In the genomic region with DNA sequence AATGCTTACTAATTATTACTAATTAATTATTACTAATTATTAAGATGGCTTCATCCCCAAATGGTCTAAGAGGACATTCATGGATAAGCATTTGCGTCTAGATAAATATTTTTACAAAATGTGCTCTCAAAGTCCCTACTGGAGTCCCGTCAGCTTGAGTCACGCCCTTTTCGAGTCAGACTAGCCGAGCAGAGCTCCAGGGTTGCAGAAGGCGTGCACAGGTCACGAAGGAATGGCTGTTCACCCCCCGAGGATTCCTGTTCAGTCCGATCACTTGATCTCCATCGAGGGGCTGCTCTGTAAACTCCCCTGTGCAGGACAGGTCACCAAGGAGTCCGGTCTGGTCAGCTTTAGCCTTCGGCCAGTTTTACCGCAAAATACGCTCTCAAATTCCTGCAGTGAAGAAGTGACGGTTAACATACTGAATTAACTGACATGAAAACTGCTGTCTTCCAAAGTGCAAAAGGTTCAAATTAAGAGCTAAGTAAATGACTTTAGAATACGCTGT, we compare ENCODE assay signal across 34 cellular contexts. TPM values are rescaled to one million over a fixed set of nuclear protein-coding genes. Genes with fewer than 3 reads are reported as not detected.
"Had no signal": no experiment of that assay in that cellular context is flagged by ENCODE, and none has a peak within 500 bp of the region (broad histone marks: within the 10 kb centered on the region; RNA-seq: fewer than 3 reads in every experiment).

No MANE protein-coding gene starts in this region.

- H3K36me3 Mint-ChIP-seq: activated CD4-positive, alpha-beta memory T cell treated with anti-CD3 and anti-CD28 coated beads for 36 hours had no signal

- H3K4me1 Mint-ChIP-seq: activated CD4-positive, alpha-beta T cell treated with anti-CD3 and anti-CD28 coated beads, Interleukin-2, amount 10 ng/mL, durations not matched to agents 24 days and 14 days; activated T-helper 17 cell treated with anti-CD3 and anti-CD28 coated beads, Interleukin-2, amount 50 U/mL, for 72 hours had no signal

- H3K27me3 ChIP-seq: adrenal gland, body of pancreas, brain microvascular endothelial cell, breast epithelium had no signal

- H3K4me3 Mint-ChIP-seq: activated B cell treated with CpG ODN at 0.5 μM for 24 hours; activated CD4-positive, alpha-beta memory T cell treated with anti-CD3 and anti-CD28 coated beads for 36 hours; activated CD4-positive, alpha-beta T cell treated with anti-CD3 and anti-CD28 coated beads, Interleukin-2, amount 10 ng/mL, durations not matched to agents 24 days and 14 days; activated CD8-positive, alpha-beta T cell treated with anti-CD3 and anti-CD28 coated beads for 36 hours; activated naive CD4-positive, alpha-beta T cell treated with anti-CD3 and anti-CD28 coated beads for 36 hours; activated naive CD8-positive, alpha-beta T cell treated with anti-CD3 and anti-CD28 coated beads for 36 hours; activated T-cell treated with anti-CD3 and anti-CD28 coated beads, Interleukin-2, amount 50 U/mL, for 4 hours; activated T-cell treated with anti-CD3 and anti-CD28 coated beads, Interleukin-2, amount 50 U/mL, for 72 hours; activated T-helper 1 cell treated with anti-CD3 and anti-CD28 coated beads, Interleukin-12 subunit alpha, Interleukin-12 subunit beta, Interleukin-2, Interleukin-4 antibody, amounts not matched to agents 30 ng/mL and 10 ng/mL and 1 ng/mL, durations not matched to agents 14 hours and 24 hours and 36 hours; activated T-helper 17 cell treated with anti-CD3 and anti-CD28 coated beads, Interleukin-2, amount 50 U/mL, for 72 hours; T-helper 1 cell treated with Interleukin-12 subunit alpha and Interleukin-12 subunit beta and Interleukin-4 antibody, amounts not matched to agents 30 μg/mL and 1 μg/mL, for 36 hours; T-helper 2 cell treated with Interferon-gamma antibody and Interleukin-4, amounts not matched to agents 5 μg/mL and 100 μg/mL, for 36 hours had no signal

- H3K9me3 Mint-ChIP-seq: activated B cell treated with CpG ODN at 0.5 μM for 24 hours; activated CD4-positive, alpha-beta memory T cell treated with anti-CD3 and anti-CD28 coated beads for 36 hours; activated CD4-positive, alpha-beta T cell treated with anti-CD3 and anti-CD28 coated beads, Interleukin-2, amount 10 ng/mL, durations not matched to agents 24 days and 14 days; activated CD8-positive, alpha-beta T cell treated with anti-CD3 and anti-CD28 coated beads for 36 hours; activated naive CD4-positive, alpha-beta T cell treated with anti-CD3 and anti-CD28 coated beads for 36 hours; activated naive CD4-positive, alpha-beta T cell treated with anti-CD3 and anti-CD28 coated beads, Interleukin-2, amount 50 U/mL, for 72 hours; activated naive CD8-positive, alpha-beta T cell treated with anti-CD3 and anti-CD28 coated beads for 36 hours; activated T-cell treated with anti-CD3 and anti-CD28 coated beads, Interleukin-2, amount 50 U/mL, for 4 hours; activated T-cell treated with anti-CD3 and anti-CD28 coated beads, Interleukin-2, amount 50 U/mL, for 72 hours; activated T-helper 1 cell treated with anti-CD3 and anti-CD28 coated beads, Interleukin-12 subunit alpha, Interleukin-12 subunit beta, Interleukin-2, Interleukin-4 antibody, amounts not matched to agents 30 ng/mL and 10 ng/mL and 1 ng/mL, durations not matched to agents 14 hours and 24 hours and 36 hours; activated T-helper 17 cell treated with anti-CD3 and anti-CD28 coated beads, Interleukin-2, amount 50 U/mL, for 72 hours; T-helper 1 cell treated with Interleukin-12 subunit alpha and Interleukin-12 subunit beta and Interleukin-4 antibody, amounts not matched to agents 30 μg/mL and 1 μg/mL, for 36 hours; T-helper 2 cell treated with Interferon-gamma antibody and Interleukin-4, amounts not matched to agents 5 μg/mL and 100 μg/mL, for 36 hours had no signal

- H3K4me3 ChIP-seq: adrenal gland, body of pancreas, breast epithelium had no signal

- H3K27ac Mint-ChIP-seq: activated B cell treated with CpG ODN at 0.5 μM for 24 hours; activated CD4-positive, alpha-beta memory T cell treated with anti-CD3 and anti-CD28 coated beads for 36 hours; activated CD4-positive, alpha-beta T cell treated with anti-CD3 and anti-CD28 coated beads, Interleukin-2, amount 10 ng/mL, durations not matched to agents 24 days and 14 days; activated CD8-positive, alpha-beta T cell treated with anti-CD3 and anti-CD28 coated beads for 36 hours; activated naive CD4-positive, alpha-beta T cell treated with anti-CD3 and anti-CD28 coated beads for 36 hours; activated naive CD4-positive, alpha-beta T cell treated with anti-CD3 and anti-CD28 coated beads, Interleukin-2, amount 50 U/mL, for 72 hours; activated naive CD8-positive, alpha-beta T cell treated with anti-CD3 and anti-CD28 coated beads for 36 hours; activated T-cell treated with anti-CD3 and anti-CD28 coated beads, Interleukin-2, amount 50 U/mL, for 72 hours; activated T-helper 1 cell treated with anti-CD3 and anti-CD28 coated beads, Interleukin-12 subunit alpha, Interleukin-12 subunit beta, Interleukin-2, Interleukin-4 antibody, amounts not matched to agents 30 ng/mL and 10 ng/mL and 1 ng/mL, durations not matched to agents 14 hours and 24 hours and 36 hours; activated T-helper 17 cell treated with anti-CD3 and anti-CD28 coated beads, Interleukin-2, amount 50 U/mL, for 72 hours; T-helper 1 cell treated with Interleukin-12 subunit alpha and Interleukin-12 subunit beta and Interleukin-4 antibody, amounts not matched to agents 30 μg/mL and 1 μg/mL, for 36 hours; T-helper 2 cell treated with Interferon-gamma antibody and Interleukin-4, amounts not matched to agents 5 μg/mL and 100 μg/mL, for 36 hours had no signal

- H3K4me1 ChIP-seq: adrenal gland, body of pancreas, breast epithelium had no signal

- H3K27ac ChIP-seq: adrenal gland, body of pancreas, brain microvascular endothelial cell, breast epithelium had no signal

- DNase-seq: activated B cell treated with CpG ODN at 0.5 μM for 24 hours; activated CD4-positive, alpha-beta memory T cell treated with anti-CD3 and anti-CD28 coated beads for 36 hours; activated CD4-positive, alpha-beta T cell treated with anti-CD3 and anti-CD28 coated beads for 4 hours; activated CD4-positive, alpha-beta T cell treated with anti-CD3 and anti-CD28 coated beads, Interleukin-2, amount 10 ng/mL, durations not matched to agents 24 days and 14 days; activated CD4-positive, alpha-beta T cell treated with anti-CD3 and anti-CD28 coated beads, Interleukin-2, amount 50 U/mL, for 1 hour; activated CD4-positive, alpha-beta T cell treated with anti-CD3 and anti-CD28 coated beads, Interleukin-2, amount 50 U/mL, for 4 hours; activated CD4-positive, CD25-positive, alpha-beta regulatory T cell treated with anti-CD3 and anti-CD28 coated beads, Interleukin-2, amount 50 U/mL, for 72 hours; activated CD8-positive, alpha-beta memory T cell treated with anti-CD3 and anti-CD28 coated beads, Interleukin-2, amount 50 U/mL, for 4 hours; activated CD8-positive, alpha-beta T cell treated with anti-CD3 and anti-CD28 coated beads for 36 hours; activated effector memory CD4-positive, alpha-beta T cell treated with anti-CD3 and anti-CD28 coated beads, Interleukin-2, amount 50 U/mL, for 16 hours; activated gamma-delta T cell treated with Interleukin-2 at 50 U/mL for 16 hours; activated naive CD4-positive, alpha-beta T cell; activated naive CD4-positive, alpha-beta T cell treated with anti-CD3 and anti-CD28 coated beads for 36 hours; activated naive CD4-positive, alpha-beta T cell treated with anti-CD3 and anti-CD28 coated beads, Interleukin-2, amount 50 U/mL, for 16 hours; activated naive CD8-positive, alpha-beta T cell treated with anti-CD3 and anti-CD28 coated beads for 36 hours; activated T-cell treated with anti-CD3 and anti-CD28 coated beads for 4 hours; activated T-cell treated with anti-CD3 and anti-CD28 coated beads, Interleukin-2, amount 50 U/mL, for 1 hour; activated T-cell treated with anti-CD3 and anti-CD28 coated beads, Interleukin-2, amount 50 U/mL, for 4 hours; activated T-cell treated with anti-CD3 and anti-CD28 coated beads, Interleukin-2, amount 50 U/mL, for 72 hours; adrenal gland; amniotic stem cell; body of pancreas; brain microvascular endothelial cell; central memory CD4-positive, alpha-beta T cell; T-helper 1 cell; T-helper 2 cell; T-helper 9 cell had no signal

- ATAC-seq: activated CD8-positive, alpha-beta T cell treated with anti-CD3 and anti-CD28 coated beads for 36 hours; activated naive CD4-positive, alpha-beta T cell treated with anti-CD3 and anti-CD28 coated beads, Interleukin-2, amount 50 U/mL, for 72 hours; activated T-cell treated with anti-CD3 and anti-CD28 coated beads, Interleukin-2, amount 50 U/mL, for 4 hours; activated T-cell treated with anti-CD3 and anti-CD28 coated beads, Interleukin-2, amount 50 U/mL, for 72 hours; activated T-helper 17 cell treated with anti-CD3 and anti-CD28 coated beads, Interleukin-2, amount 50 U/mL, for 72 hours; body of pancreas had no signal

- H3K9me3 ChIP-seq: adrenal gland, body of pancreas, breast epithelium had no signal

- H3K36me3 ChIP-seq: adrenal gland, brain microvascular endothelial cell, breast epithelium had no signal

- H3K27me3 Mint-ChIP-seq: activated B cell treated with CpG ODN at 0.5 μM for 24 hours; activated CD4-positive, alpha-beta T cell treated with anti-CD3 and anti-CD28 coated beads, Interleukin-2, amount 10 ng/mL, durations not matched to agents 24 days and 14 days; activated CD8-positive, alpha-beta T cell treated with anti-CD3 and anti-CD28 coated beads for 36 hours; activated naive CD8-positive, alpha-beta T cell treated with anti-CD3 and anti-CD28 coated beads for 36 hours; activated T-helper 17 cell treated with anti-CD3 and anti-CD28 coated beads, Interleukin-2, amount 50 U/mL, for 72 hours had no signal

RNA-seq across cellular contexts. Expression of a gene that starts 24.9 kb away (rescaled TPM):
- total RNA-seq: activated CD4-positive, alpha-beta memory T cell treated with anti-CD3 and anti-CD28 coated beads for 36 hours; activated CD4-positive, alpha-beta T cell treated with anti-CD3 and anti-CD28 coated beads, Interleukin-2, amount 10 ng/mL, durations not matched to agents 24 days and 14 days; activated CD8-positive, alpha-beta memory T cell treated with anti-CD3 and anti-CD28 coated beads for 36 hours; activated CD8-positive, alpha-beta T cell treated with anti-CD3 and anti-CD28 coated beads for 36 hours; activated naive CD4-positive, alpha-beta T cell treated with anti-CD3 and anti-CD28 coated beads for 36 hours; activated naive CD4-positive, alpha-beta T cell treated with anti-CD3 and anti-CD28 coated beads, Interleukin-2, amount 50 U/mL, for 72 hours; activated T-helper 1 cell treated with anti-CD3 and anti-CD28 coated beads, Interleukin-12 subunit alpha, Interleukin-12 subunit beta, Interleukin-2, Interleukin-4 antibody, amounts not matched to agents 30 ng/mL and 10 ng/mL and 1 ng/mL, durations not matched to agents 14 hours and 24 hours and 36 hours; activated T-helper 17 cell treated with anti-CD3 and anti-CD28 coated beads, Interleukin-2, amount 50 U/mL, for 72 hours had no signal
